In the genomic region with DNA sequence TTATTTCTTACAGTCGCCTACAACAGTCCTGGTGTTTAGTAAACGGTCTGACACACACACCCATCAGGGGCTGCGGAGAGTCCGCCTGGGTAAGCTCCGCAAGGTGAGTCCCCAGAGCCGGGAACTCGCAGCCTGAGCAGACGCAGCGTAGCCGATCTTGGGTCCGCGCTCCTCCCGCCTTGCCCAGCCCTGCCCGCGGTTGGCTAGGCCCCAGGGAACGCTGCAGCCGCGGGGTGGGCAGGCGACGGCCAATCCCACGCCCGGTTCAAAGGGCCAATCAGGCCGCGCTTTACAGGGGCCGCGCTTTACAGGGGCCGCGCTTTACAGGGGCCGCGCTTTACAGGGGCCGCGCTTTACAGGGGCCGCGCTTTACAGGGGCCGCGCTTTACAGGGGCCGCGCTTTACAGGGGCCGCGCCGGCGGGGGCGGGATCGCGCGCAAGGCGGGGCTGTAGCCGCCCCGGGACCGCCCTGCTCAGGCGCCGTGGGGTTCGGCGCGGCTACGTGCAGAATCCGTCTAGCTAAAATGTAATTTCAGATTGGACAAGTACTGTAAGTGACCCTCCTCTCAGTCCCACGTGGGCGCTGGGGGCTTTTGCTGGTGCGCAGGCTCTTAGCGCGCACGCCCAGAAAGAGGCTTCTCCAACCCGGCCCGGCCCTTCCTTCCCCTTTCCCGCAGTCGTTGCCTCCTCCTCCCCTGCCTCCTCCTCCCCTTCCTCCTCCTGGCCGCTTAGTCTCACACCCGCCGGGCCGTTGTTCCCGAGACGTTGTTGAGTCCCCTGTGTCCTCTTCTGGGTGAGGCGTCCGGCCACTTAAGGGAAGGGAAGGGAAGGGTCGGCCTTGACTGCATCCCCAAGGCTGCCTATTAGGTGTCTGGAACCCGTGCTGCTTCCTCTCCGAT, we compare ENCODE assay signal across 8 cellular contexts.
DNase-seq lines count a peak whose midpoint lies in the region; ATAC-seq lines count a peak whose summit lies in the region.

FGGY (plus strand) TSS at position 737 of the 899 bp plus-strand sequence. CDS start 24,456 bp downstream, outside the sequence.

- peak; percentile 80 for ATAC-seq in GM19468 (IDR thresholded peaks at IDR 0.05; ENCODE audit: extremely low read depth, unreplicated experiment)

- peak; percentile 96 for DNase-seq in CMK (ENCODE audit: low read depth)
- DNase-seq in HS-27A (ENCODE audit: low read depth), result peak; percentile 98
- peak; percentile 90 for DNase-seq in NK-92 treated with Interleukin-12 subunit alpha and Interleukin-12 subunit beta, amount 100 ng/mL, for 24 hours (lab: John Stamatoyannopoulos, UW)
- DNase-seq in activated CD8-positive, alpha-beta memory T cell treated with anti-CD3 and anti-CD28 coated beads for 24 hours, result peak; percentile 91
- DNase-seq in effector CD8-positive, alpha-beta T cell (lab: John Stamatoyannopoulos, UW), result peak; percentile 84
- peak; percentile 96 for DNase-seq in medulla oblongata (ENCODE audit: extremely low spot score)
- peak; percentile 62 to 76 (median 74) for DNase-seq in stimulated activated CD4-positive, alpha-beta T cell treated with anti-CD3 and anti-CD28 coated beads, TNF-alpha, amount 100 ng/mL, for 48 hours (ENCODE audit: low read depth in 3 of 3)

Comparison
In these comparisons a context has a peak if more than half of its experiments do, and no peak if none do; other contexts are left out.
1. Peak in every context shown above with its lines: DNase-seq and ATAC-seq.